Comparison of ENCODE assay signal across 8 cellular contexts in genomic region chr3:38345879-38346583, GRCh38. TPM values are rescaled to one million over a fixed set of nuclear protein-coding genes. Genes with fewer than 3 reads are reported as not detected.
DNase-seq lines count a peak whose midpoint lies in the region; ATAC-seq and TF ChIP-seq lines count a peak whose summit lies in the region.

No MANE protein-coding gene starts in this region.

- H2AFZ ChIP-seq in H9 (ENCODE audit: low read length): no peak overlapping the region

- no peak overlapping the region for H4K5ac ChIP-seq in H9 (ENCODE audit: insufficient read length, low read depth, low read length)

- H3K4ac ChIP-seq in H9 (ENCODE audit: low read depth, low read length): no peak overlapping the region

- no peaks in the 10 kb centered on the region for H3K23me2 ChIP-seq in H9 (ENCODE audit: insufficient read length, low read depth, low read length, poor library complexity, severe bottlenecking)

- no peak overlapping the region for H3K9ac ChIP-seq in H9 (ENCODE audit: extremely low read depth, insufficient read length, low read length)

- H4K20me1 ChIP-seq in H9 (ENCODE audit: control insufficient read depth, insufficient read depth, insufficient read length): no peaks in the 10 kb centered on the region

- peak overlapping the region; percentile 87 for H3K27ac ChIP-seq in C4-2B
- no peak overlapping the region for H3K27ac ChIP-seq in H9 (ENCODE audit: insufficient read length, low read depth, low read length)
- no peak overlapping the region for H3K27ac ChIP-seq in aorta (ENCODE audit: low read depth in 1 of 2, low read length in 2 of 2)

- peak; percentile 53 for ATAC-seq in aorta (ENCODE audit: low FRiP score)
- ATAC-seq in HG03139 (IDR thresholded peaks at IDR 0.05; ENCODE audit: unreplicated experiment): no peak

- no peak for TF ChIP-seq CTCF in C4-2B (conservative IDR thresholded peaks at IDR 0.05)
- no peak for TF ChIP-seq CTCF in H9 (conservative IDR thresholded peaks at IDR 0.05)
- TF ChIP-seq CTCF in kidney epithelial cell (IDR thresholded peaks at IDR 0.05; ENCODE audit: insufficient read depth, low read length, poor library complexity, severe bottlenecking): no peak

- H3K14ac ChIP-seq in H9 (ENCODE audit: insufficient read depth, low read length): no peak overlapping the region

- DNase-seq in H9: no peak
- no peak for DNase-seq in activated CD4-positive, alpha-beta memory T cell treated with anti-CD3 and anti-CD28 coated beads, Interleukin-2, amount 10 ng/mL, durations not matched to agents 7 days and 5 days
- DNase-seq in kidney epithelial cell (ENCODE audit: low read depth): no peak
- DNase-seq in aorta: peak in 1 of 2 donors; percentile 60
- no peak for DNase-seq in NCI-H2081 (lab: John Stamatoyannopoulos, UW)
- no peak for DNase-seq in activated effector memory CD4-positive, alpha-beta T cell treated with Interleukin-2 at 50 U/mL for 16 hours

- intact Hi-C loops in aorta (cut with DNase I): loop anchor here (2.0 to 5.0 kb wide), 3 partner anchors 116 to 135 kb away; no protein-coding TSS in a partner anchor

- H4K8ac ChIP-seq in H9 (replicated peaks; ENCODE audit: insufficient read length, low read depth, low read length): no peak overlapping the region

- no peak overlapping the region for H3T11ph ChIP-seq in H9 (ENCODE audit: low read length)

- H2BK12ac ChIP-seq in H9 (ENCODE audit: insufficient read length, low read depth, low read length): no peak overlapping the region

- H3K36me3 Mint-ChIP-seq in H9 (ENCODE audit: insufficient read depth in 1 of 3, low read depth in 3 of 3): peaks cover 0 to 2% (median 0%) of the 10 kb centered on the region in 3 experiments; a peak in 2 of 7 replicates
- no peaks in the 10 kb centered on the region for H3K36me3 Mint-ChIP-seq in activated CD4-positive, alpha-beta memory T cell treated with anti-CD3 and anti-CD28 coated beads, Interleukin-2, amount 10 ng/mL, durations not matched to agents 7 days and 5 days (ENCODE audit: low read depth)

- H3K4me3 ChIP-seq in kidney epithelial cell (ENCODE audit: low read depth, low read length): peak overlapping the region; percentile 71
- H3K4me3 ChIP-seq in aorta (ENCODE audit: low read length in 2 of 2): peak overlapping the region in 1 of 2 donors; percentile 44

- H2BK120ac ChIP-seq in H9 (ENCODE audit: low read depth, low read length, poor library complexity, severe bottlenecking): no peak overlapping the region

- POLR2A ChIA-PET in activated CD4-positive, alpha-beta memory T cell treated with anti-CD3 and anti-CD28 coated beads, Interleukin-2, amount 10 ng/mL, durations not matched to agents 7 days and 5 days (lab: Charles Lee): interaction anchor here (0.9 to 2.7 kb wide), 6 partner anchors 28 to 209 kb away, joined by 3 to 11 read pairs (median 6); partner anchors contain the start of genes ACAA1, EXOG and OXSR1

- no peaks in the 10 kb centered on the region for H3K9me3 ChIP-seq in H9 (ENCODE audit: control insufficient read depth, low read depth, low read length)
- H3K9me3 ChIP-seq in aorta (ENCODE audit: control insufficient read depth, low read length): no peaks in the 10 kb centered on the region

- no peak overlapping the region for H4K91ac ChIP-seq in H9 (ENCODE audit: insufficient read length, low read depth, low read length)

- H3K4me2 ChIP-seq in H9 (ENCODE audit: insufficient read depth, insufficient read length, low read length): peak overlapping the region; percentile 59

- H3K27me3 ChIP-seq in H9 (ENCODE audit: insufficient read depth, low read length) (no peaks in the 10 kb centered on the region), kidney epithelial cell (ENCODE audit: control insufficient read depth, insufficient read depth, low read length) (no peaks in the 10 kb centered on the region), aorta (ENCODE audit: control insufficient read depth in 1 of 2, insufficient read depth in 2 of 2, low read length in 1 of 2) (no peaks in the 10 kb centered on the region)

- H2BK5ac ChIP-seq in H9 (ENCODE audit: insufficient read length, low read length): no peak overlapping the region

- no peak overlapping the region for H3K56ac ChIP-seq in H9 (ENCODE audit: insufficient read length, low read depth, low read length)

- H2BK15ac ChIP-seq in H9 (ENCODE audit: low read depth, low read length): no peak overlapping the region

- no peak overlapping the region for H3K27ac Mint-ChIP-seq in H9
- H3K27ac Mint-ChIP-seq in activated CD4-positive, alpha-beta memory T cell treated with anti-CD3 and anti-CD28 coated beads, Interleukin-2, amount 10 ng/mL, durations not matched to agents 7 days and 5 days: no peak overlapping the region

- H3K4me3 Mint-ChIP-seq in H9: peak overlapping the region; percentile 49 to 77
- H3K4me3 Mint-ChIP-seq in activated CD4-positive, alpha-beta memory T cell treated with anti-CD3 and anti-CD28 coated beads, Interleukin-2, amount 10 ng/mL, durations not matched to agents 7 days and 5 days: peak overlapping the region; percentile 66

- peaks cover 28% of the 10 kb centered on the region for H3K27me3 Mint-ChIP-seq in H9 (ENCODE audit: low read depth)
- H3K27me3 Mint-ChIP-seq in activated CD4-positive, alpha-beta memory T cell treated with anti-CD3 and anti-CD28 coated beads, Interleukin-2, amount 10 ng/mL, durations not matched to agents 7 days and 5 days: peaks cover 7% of the 10 kb centered on the region

- peaks cover 0 to 4% of the 10 kb centered on the region in 2 experiments; a peak in 2 of 5 replicates for H3K9me3 Mint-ChIP-seq in H9
- no peaks in the 10 kb centered on the region for H3K9me3 Mint-ChIP-seq in activated CD4-positive, alpha-beta memory T cell treated with anti-CD3 and anti-CD28 coated beads, Interleukin-2, amount 10 ng/mL, durations not matched to agents 7 days and 5 days

- no peak overlapping the region for H2AK5ac ChIP-seq in H9 (ENCODE audit: insufficient read length, low read length)

- no peak overlapping the region for H3K18ac ChIP-seq in H9 (ENCODE audit: insufficient read length, low read depth, low read length)

- no peak overlapping the region for H3K23ac ChIP-seq in H9 (ENCODE audit: insufficient read length, low read depth, low read length)

- no peaks in the 10 kb centered on the region for H3K36me3 ChIP-seq in kidney epithelial cell (ENCODE audit: control insufficient read depth, insufficient read depth, low read length)
- H3K36me3 ChIP-seq in aorta (ENCODE audit: control insufficient read depth in 1 of 2, insufficient read depth in 2 of 2, low read length in 1 of 2): no peaks in the 10 kb centered on the region

- H3K4me1 ChIP-seq in H9 (ENCODE audit: insufficient read depth, low read length) (no peaks in the 10 kb centered on the region), aorta (ENCODE audit: control insufficient read depth in 1 of 2, insufficient read depth in 2 of 2, low read length in 2 of 2) (no peaks in the 10 kb centered on the region)

- CTCF ChIA-PET in activated CD4-positive, alpha-beta memory T cell treated with anti-CD3 and anti-CD28 coated beads, Interleukin-2, amount 10 ng/mL, durations not matched to agents 7 days and 5 days (lab: Charles Lee): interaction anchor here (0.7 to 3.7 kb wide), 49 partner anchors 8 to 378 kb away, joined by 3 to 90 read pairs (median 4); partner anchors contain the start of genes ACAA1, DLEC1, EXOG and OXSR1

- no peak overlapping the region for H2BK20ac ChIP-seq in H9 (ENCODE audit: low read depth, low read length, poor library complexity, severe bottlenecking)

- no peaks in the 10 kb centered on the region; a peak in 1 of 4 replicates for H3K4me1 Mint-ChIP-seq in H9
- peaks cover 23% of the 10 kb centered on the region for H3K4me1 Mint-ChIP-seq in activated CD4-positive, alpha-beta memory T cell treated with anti-CD3 and anti-CD28 coated beads, Interleukin-2, amount 10 ng/mL, durations not matched to agents 7 days and 5 days

- H3K79me2 ChIP-seq in H9 (ENCODE audit: insufficient read depth, low read length): no peaks in the 10 kb centered on the region

- no CpG with 5 or more reads among the region's 9 CpGs for WGBS in H9 (ENCODE audit: extremely low coverage, insufficient read length, low lambda C conversion rate)
- WGBS in aorta, 2 donors: 48 to 49% methylated on average over 8 to 9 of the region's 9 CpGs

- no peaks in the 10 kb centered on the region for H3K79me1 ChIP-seq in H9 (ENCODE audit: insufficient read depth, low read depth, low read length, poor library complexity, severe bottlenecking)

RNA-seq across cellular contexts. Expression of gene XYLB, which starts 0.6 kb away (rescaled TPM):
- total RNA-seq in H9 (2021) (2.4 and 2.6 TPM in 2 replicates), kidney epithelial cell (1.9 and 2.6 TPM in 2 replicates), aorta (1 to 10 TPM; 2.2 to 6.2 TPM)
- 1 to 10 TPM; 3.1 to 3.2 TPM for total RNA-seq in activated CD4-positive, alpha-beta memory T cell treated with anti-CD3 and anti-CD28 coated beads, Interleukin-2, amount 10 ng/mL, durations not matched to agents 7 days and 5 days
- polyA plus RNA-seq in aorta: 1 to 10 TPM in 1 of 2 donors, under 1 TPM in 1; 0.15 to 1.0 TPM
